31 cellular contexts compared by ENCODE assay signal in genomic region chr20:63378626-63379025, GRCh38. TPM values are rescaled to one million over a fixed set of nuclear protein-coding genes. Genes with fewer than 3 reads are reported as not detected.
DNase-seq lines count a peak whose midpoint lies in the region; ATAC-seq, FAIRE-seq and TF ChIP-seq lines count a peak whose summit lies in the region.
"Had no signal": no experiment of that assay in that cellular context is flagged by ENCODE, and none has a peak within 500 bp of the region (broad histone marks: within the 10 kb centered on the region; RNA-seq: fewer than 3 reads in every experiment).

No MANE protein-coding gene starts in this region.

- DNase-seq in 8988T: peak; percentile 57
- DNase-seq in HCT116 (ENCODE audit: low read depth, low spot score): no peak
- no peak for DNase-seq in GM12878 (ENCODE audit: low read depth, low spot score)
- peak; percentile 88 for DNase-seq in left kidney (ENCODE audit: low read depth, low spot score)
- DNase-seq in tibial artery: no peak
- no peak for DNase-seq in heart left ventricle
- DNase-seq: activated CD4-positive, alpha-beta memory T cell treated with anti-CD3 and anti-CD28 coated beads for 36 hours; aorta; cortex of kidney; esophagus squamous epithelium; foreskin melanocyte; hippocampal formation; left ventricle myocardium inferior; naive B cell; NCI-H1048; NCI-H187; NK-92 treated with Interleukin-12 subunit alpha and Interleukin-12 subunit beta, amount 100 ng/mL, for 24 hours; PC-3; SHP77 treated with DMSO at 0.1 percent for 48 hours; stimulated activated CD4-positive, alpha-beta T cell treated with anti-CD3 and anti-CD28 coated beads, Interleukin-2, amount 100 ng/mL, for 24 hours; SW 1271; T1000; transverse colon had no signal

- no peak for FAIRE-seq in GM12878 (lab: Jason Lieb, UNC)
- FAIRE-seq: endometrium had no signal

- H3K4me3 ChIP-seq in HCT116 (replicated peaks in 1 of 2; ENCODE audit: low read depth in 1 of 2, low read length in 2 of 2) (no peak overlapping the region), GM12878 (no peak overlapping the region), tibial artery (no peak overlapping the region), heart left ventricle (no peak overlapping the region)
- H3K4me3 ChIP-seq: esophagus squamous epithelium, HAP-1, left ventricle myocardium inferior, transverse colon had no signal

- RAD21 ChIA-PET in HCT116 (lab: Charles Lee; ENCODE audit: low non-redundant PET in 1 of 2, low total read pairs in 2 of 2, uncharacterized antibody in 2 of 2, unreplicated experiment in 2 of 2): no interaction called here
- RAD21 ChIA-PET in GM12878 (lab: Charles Lee; ENCODE audit: unreplicated experiment): no interaction called here

- H3K4me1 ChIP-seq in HCT116 (ENCODE audit: control insufficient read depth in 1 of 2, insufficient read depth in 2 of 2, low read length in 2 of 2): no peaks in the 10 kb centered on the region
- no peaks in the 10 kb centered on the region for H3K4me1 ChIP-seq in GM12878 (ENCODE audit: control insufficient read depth, insufficient read depth, low read length)
- H3K4me1 ChIP-seq in tibial artery: no peaks in the 10 kb centered on the region
- peaks cover 0 to 4% (median 0%) of the 10 kb centered on the region in 12 donors for H3K4me1 ChIP-seq in heart left ventricle
- H3K4me1 ChIP-seq: esophagus squamous epithelium, HAP-1, left ventricle myocardium inferior, transverse colon had no signal

- H3K9me2 ChIP-seq in HCT116 (ENCODE audit: insufficient read depth): no peaks in the 10 kb centered on the region

- H3K27ac ChIP-seq in HCT116 (ENCODE audit: low read depth, low read length) (no peak overlapping the region), GM12878 (ENCODE audit: control insufficient read depth, insufficient read depth) (no peak overlapping the region), tibial artery (no peak overlapping the region), heart left ventricle (no peak overlapping the region)
- H3K27ac ChIP-seq: esophagus squamous epithelium, left ventricle myocardium inferior, transverse colon had no signal

- TF ChIP-seq RAD21 in HCT116 (IDR thresholded peaks at IDR 0.05; ENCODE audit: low read depth): no peak
- TF ChIP-seq RAD21 in GM12878 (IDR thresholded peaks at IDR 0.05; ENCODE audit: insufficient read depth, low read depth, low read length): no peak

- no peaks in the 10 kb centered on the region for H4K20me1 ChIP-seq in HCT116 (ENCODE audit: insufficient read depth)
- H4K20me1 ChIP-seq in GM12878 (ENCODE audit: control insufficient read depth, insufficient read depth): no peaks in the 10 kb centered on the region

- peaks cover 12% of the 10 kb centered on the region; the same call in 1 of the 2 replicates for H3K27me3 ChIP-seq in HCT116 (ENCODE audit: insufficient read depth, low read length)
- H3K27me3 ChIP-seq in GM12878 (replicated peaks in 1 of 2; ENCODE audit: control insufficient read depth in 2 of 2, insufficient read depth in 2 of 2, low read length in 1 of 2): no peaks in the 10 kb centered on the region; a peak in 1 of 4 replicates
- peaks cover 0 to 99% of the 10 kb centered on the region in 2 donors for H3K27me3 ChIP-seq in tibial artery
- peaks cover 11 to 82% (median 30%) of the 10 kb centered on the region in 9 donors for H3K27me3 ChIP-seq in heart left ventricle

- no peaks in the 10 kb centered on the region for H3K79me2 ChIP-seq in HCT116 (ENCODE audit: insufficient read depth, low read length)
- no peaks in the 10 kb centered on the region for H3K79me2 ChIP-seq in GM12878 (ENCODE audit: control insufficient read depth, insufficient read depth, low read length)

- H3K9me3 ChIP-seq in HCT116 (ENCODE audit: control insufficient read depth in 1 of 2, insufficient read depth in 1 of 2, low read depth in 1 of 2, low read length in 2 of 2) (no peaks in the 10 kb centered on the region), GM12878 (replicated peaks; ENCODE audit: control insufficient read depth, insufficient read depth, low read length) (no peaks in the 10 kb centered on the region; the same call in 2 of the 3 replicates), tibial artery (no peaks in the 10 kb centered on the region), heart left ventricle (no peaks in the 10 kb centered on the region)
- H3K9me3 ChIP-seq: esophagus squamous epithelium, HAP-1, left ventricle myocardium inferior, transverse colon had no signal

- intact Hi-C loops in HCT116 (cut with micrococcal nuclease): no loop called here
- intact Hi-C loops in GM12878 (cut with micrococcal nuclease; ENCODE audit: unreplicated experiment): no loop called here
- intact Hi-C loops in tibial artery (cut with DNase I; ENCODE audit: low total_unique reads): no loop called here
- intact Hi-C loops in heart left ventricle (cut with DNase I): no loop called here

- no peak overlapping the region for H2AFZ ChIP-seq in HCT116 (ENCODE audit: low read depth, low read length, poor library complexity, severe bottlenecking)
- H2AFZ ChIP-seq in GM12878 (ENCODE audit: control insufficient read depth, low read depth, low read length): no peak overlapping the region

- TF ChIP-seq POLR2A in HCT116 (IDR thresholded peaks at IDR 0.05; ENCODE audit: borderline replicate concordance, extremely low read depth, insufficient read depth, insufficient read length): no peak
- TF ChIP-seq POLR2A in GM12878 (IDR thresholded peaks at IDR 0.05; ENCODE audit: low read depth, low read length): no peak
- TF ChIP-seq POLR2A in heart left ventricle (IDR thresholded peaks at IDR 0.05): no peak

- BruUV-seq in HCT116 (replicated peaks; lab: Mats Ljungman, UMichigan): no TSS peak
- no TSS peak for BruUV-seq in GM12878 (replicated peaks; lab: Mats Ljungman, UMichigan)

- H3K36me3 ChIP-seq in HCT116 (ENCODE audit: control insufficient read depth in 1 of 2, insufficient read depth in 2 of 2, low read length in 2 of 2): no peaks in the 10 kb centered on the region
- no peaks in the 10 kb centered on the region for H3K36me3 ChIP-seq in GM12878 (ENCODE audit: control insufficient read depth in 2 of 2, insufficient read depth in 2 of 2, low read length in 1 of 2)
- H3K36me3 ChIP-seq in tibial artery: no peaks in the 10 kb centered on the region
- H3K36me3 ChIP-seq in heart left ventricle: no peaks in the 10 kb centered on the region
- H3K36me3 ChIP-seq: esophagus squamous epithelium, HAP-1, left ventricle myocardium inferior, transverse colon had no signal

- SMC1A ChIA-PET in GM12878 (lab: Charles Lee; ENCODE audit: uncharacterized antibody, unreplicated experiment): no interaction called here

- no peak overlapping the region for H3K9ac ChIP-seq in HCT116 (ENCODE audit: low read length)
- no peak overlapping the region for H3K9ac ChIP-seq in GM12878 (ENCODE audit: control insufficient read depth, insufficient read depth, low read length)

- 48% methylated on average over 12 of the region's 12 CpGs for WGBS in GM12878 (ENCODE audit: insufficient coverage, insufficient replicate concordance, low lambda C conversion rate, missing lambda C conversion rate)
- WGBS in heart left ventricle, 4 donors: 57 to 70% (median 63%) methylated on average over 12 of the region's 12 CpGs

- H3K4me2 ChIP-seq in HCT116 (ENCODE audit: low read length) (no peak overlapping the region), GM12878 (ENCODE audit: control insufficient read depth, insufficient read depth) (no peak overlapping the region)

- TF ChIP-seq CTCF in HCT116 (IDR thresholded peaks at IDR 0.05 in 2 of 3, conservative IDR thresholded peaks at IDR 0.05 in 1 of 3; ENCODE audit: borderline replicate concordance in 1 of 3, insufficient read depth in 1 of 3, low read depth in 2 of 3, low read length in 2 of 3) (no peak), GM12878 (IDR thresholded peaks at IDR 0.05 in 2 of 3, conservative IDR thresholded peaks at IDR 0.05 in 1 of 3; ENCODE audit: control insufficient read depth in 2 of 3, extremely low read depth in 1 of 3, insufficient read depth in 1 of 3, low read depth in 3 of 3, low read length in 3 of 3) (no peak), tibial artery (IDR thresholded peaks at IDR 0.05) (no peak), heart left ventricle (IDR thresholded peaks at IDR 0.05) (peak in 1 of 12 donors; percentile 4)

- ATAC-seq in HCT116: no peak
- no peak for ATAC-seq in GM12878
- ATAC-seq in HG03196 (IDR thresholded peaks at IDR 0.05; ENCODE audit: unreplicated experiment): no peak
- ATAC-seq in heart left ventricle: no peak
- no peak for ATAC-seq in HG03097 (IDR thresholded peaks at IDR 0.05; ENCODE audit: low FRiP score, unreplicated experiment)
- ATAC-seq: PC-3 had no signal

- CTCF ChIA-PET in HCT116 (lab: Charles Lee): no interaction called here
- CTCF ChIA-PET in GM12878 (lab: Yijun Ruan, JAX): interaction anchor here (3.3 kb wide), 1 partner anchor 155 kb away, joined by 15 read pairs; no protein-coding TSS in a partner anchor

- in situ Hi-C loops in GM12878 (cut with MboI): no loop called here

- POLR2A ChIA-PET in HCT116 (lab: Charles Lee): no interaction called here
- POLR2A ChIA-PET in GM12878 (lab: Charles Lee): no interaction called here

- no peak for TF ChIP-seq EP300 in GM12878 (IDR thresholded peaks at IDR 0.05; ENCODE audit: borderline replicate concordance in 1 of 2, control insufficient read depth in 1 of 2, low read depth in 2 of 2, low read length in 2 of 2)

RNA-seq across cellular contexts. Expression of gene CHRNA4, which starts 17.5 kb away (rescaled TPM):
- total RNA-seq in HCT116 (2021; ENCODE audit: unreplicated experiment) (not detected), GM12878 (2014; rRNA removed) (0.06 TPM in 1 of 2 replicates, not detected in the other), GM12878 (2014; rRNA removed; fragmentation: Illumina TruSeq; extraction: Trizol) (not detected in 2 replicates), GM12878 (2021) (0.21 and 0.41 TPM in 2 replicates), heart left ventricle (1 to 10 TPM in 2 of 9 donors, under 1 TPM in 2, not detected in 5; 0.16 to 1.5 (median 0.81) TPM)
- polyA plus RNA-seq in HCT116 (2012): not detected in 2 replicates
- total RNA-seq in GM12878 (2013; cell fraction: nucleolus; rRNA removed): not detected in 2 replicates
- not detected for polyA plus RNA-seq in GM12878 (2011; ENCODE audit: low read depth)
- polyA plus RNA-seq in GM12878 (2011; rRNA removed) (not detected in 2 replicates), GM12878 (2014; fragmentation: Illumina TruSeq; extraction: Trizol) (0.04 TPM in 1 of 2 replicates, not detected in the other), GM12878 (2014; fragmentation: Nextera tagmentation; extraction: Ambion mirVana) (not detected), GM12878 (2014; rRNA removed) (0.04 and 0.06 TPM in 2 replicates), GM12878 (2016; fragmentation: Nextera tagmentation; extraction: Ambion mirVana) (under 1 TPM in 1 of 2 experiments, not detected in 1; 0.13 TPM), heart left ventricle (under 1 TPM; 0.06 to 0.23 TPM)
- not detected in 2 replicates for polyA plus RNA-seq in GM12878 (2011; cell fraction: cytosol; rRNA removed)
- polyA plus RNA-seq in GM12878 (2011; cell fraction: nucleus; rRNA removed): not detected in 2 replicates
- polyA plus RNA-seq in GM12878 (2012): 0.16 and 0.38 TPM in 2 replicates
- polyA minus RNA-seq in GM12878 (2011; rRNA and poly(A)+ RNA removed): 2.6 TPM in 1 of 2 replicates, not detected in the other
- polyA minus RNA-seq in GM12878 (2011; cell fraction: cytosol; rRNA and poly(A)+ RNA removed): not detected in 2 replicates
- polyA minus RNA-seq in GM12878 (2011; cell fraction: nucleus; rRNA and poly(A)+ RNA removed): not detected in 2 replicates
- total RNA-seq: activated CD4-positive, alpha-beta memory T cell treated with anti-CD3 and anti-CD28 coated beads for 36 hours; aorta; esophagus squamous epithelium; LHCN-M2; osteoblast; PC-3; renal cortical epithelial cell had no signal
- polyA plus RNA-seq: aorta, BJ had no signal

Comparison
In these comparisons a context has a peak if more than half of its experiments do, and no peak if none do; other contexts are left out.
1. DNase-seq: peak in 8988T (single experiment) and left kidney (single experiment); none in HCT116 (single experiment), GM12878 (single experiment), tibial artery (0 of 2) and heart left ventricle (0 of 5).